Comparison of ENCODE assay signal across 1 cellular context in genomic region chrX:38878674-38879375, GRCh38.
TF ChIP-seq lines count a peak whose summit lies in the region.

No MANE protein-coding gene starts in this region.

TF ChIP-seq in A549, 52 proteins besides CTCF, POLR2A, EP300 and RAD21 (continued from another document):
- TF ChIP-seq REST (IDR thresholded peaks at IDR 0.05) (no peak), CBX2 (IDR thresholded peaks at IDR 0.05; ENCODE audit: borderline replicate concordance, low read depth) (no peak), CHD4 (IDR thresholded peaks at IDR 0.05; ENCODE audit: borderline replicate concordance) (no peak), TP53 (CRISPR knock-in tag; IDR thresholded peaks at IDR 0.05) (no peak), BHLHE40 (IDR thresholded peaks at IDR 0.05; ENCODE audit: low read depth, low read length) (no peak), ZC3H11A (IDR thresholded peaks at IDR 0.05) (no peak)
TF ChIP-seq in A549: peak in this region for 0.
